Comparison of ENCODE assay signal across 8 cellular contexts in genomic region chr4:57109847-57110634, GRCh38. TPM values are rescaled to one million over a fixed set of nuclear protein-coding genes. Genes with fewer than 3 reads are reported as not detected.
DNase-seq lines count a peak whose midpoint lies in the region; ATAC-seq and TF ChIP-seq lines count a peak whose summit lies in the region.

TSS of gene IGFBP7 (minus strand) at chr4:57110385. CDS start at chr4:57110351, 34 bp downstream.

- H3K27me3 ChIP-seq in fibroblast of lung (ENCODE audit: control insufficient read depth, insufficient read depth, low read length) = no peaks in the 10 kb centered on the region
- H3K27me3 ChIP-seq in muscle layer of duodenum (ENCODE audit: low read depth, low read length) = no peaks in the 10 kb centered on the region
- H3K27me3 ChIP-seq in aorta (ENCODE audit: control insufficient read depth in 1 of 2, insufficient read depth in 2 of 2, low read length in 1 of 2) = no peaks in the 10 kb centered on the region

- H3K27ac ChIP-seq in fibroblast of lung (ENCODE audit: insufficient read depth, low read length) = peak within 1 kb of the TSS; percentile 87
- H3K27ac ChIP-seq in muscle layer of duodenum (ENCODE audit: low read length) = peak within 1 kb of the TSS; percentile 95
- peak within 1 kb of the TSS; percentile 81 to 96 for H3K27ac ChIP-seq in aorta (ENCODE audit: low read depth in 1 of 2, low read length in 2 of 2)

- peaks cover 38% of the 10 kb centered on the region for H3K79me2 ChIP-seq in fibroblast of lung (ENCODE audit: control insufficient read depth, insufficient read depth, low read length)

- peak within 1 kb of the TSS; percentile 88 for H2AFZ ChIP-seq in fibroblast of lung (ENCODE audit: low read length)

- peak within 1 kb of the TSS; percentile 65 for H3K4me3 Mint-ChIP-seq in activated naive CD4-positive, alpha-beta T cell treated with anti-CD3 and anti-CD28 coated beads for 36 hours

- peaks cover 11% of the 10 kb centered on the region for H3K4me1 Mint-ChIP-seq in activated naive CD4-positive, alpha-beta T cell treated with anti-CD3 and anti-CD28 coated beads for 36 hours (ENCODE audit: low read depth)

- H3K9me3 Mint-ChIP-seq in activated naive CD4-positive, alpha-beta T cell treated with anti-CD3 and anti-CD28 coated beads for 36 hours = no peaks in the 10 kb centered on the region

- 0% methylated on average over 46 to 101 of the region's 101 CpGs for WGBS in aorta, 2 donors

- H3K27me3 Mint-ChIP-seq in activated naive CD4-positive, alpha-beta T cell treated with anti-CD3 and anti-CD28 coated beads for 36 hours (ENCODE audit: low read depth) = peaks cover 58% of the 10 kb centered on the region

- peak; percentile 11 for DNase-seq in activated naive CD4-positive, alpha-beta T cell treated with anti-CD3 and anti-CD28 coated beads for 36 hours
- DNase-seq in activated naive CD4-positive, alpha-beta T cell (lab: John Stamatoyannopoulos, UW) = no peak
- peak in 1 of 2 donors; percentile 55 for DNase-seq in fibroblast of lung (ENCODE audit: low read depth in 2 of 2)
- peak; percentile 80 to 91 for DNase-seq in aorta
- DNase-seq in NCI-H1105 (lab: John Stamatoyannopoulos, UW) = no peak

- H3K4me3 ChIP-seq in WI38 (ENCODE audit: low read depth, low read length) (peak within 1 kb of the TSS; percentile 89), fibroblast of lung (replicated peaks in 1 of 4; ENCODE audit: control extremely low read depth in 1 of 4, insufficient read depth in 1 of 4, low read depth in 3 of 4, low read length in 4 of 4) (peak within 1 kb of the TSS; percentile 58 to 64 (median 60)), muscle layer of duodenum (ENCODE audit: low read depth in 1 of 2, low read length in 2 of 2) (peak within 1 kb of the TSS; percentile 69 to 89), aorta (ENCODE audit: low read length in 2 of 2) (peak within 1 kb of the TSS; percentile 71 to 79)

- H3K36me3 ChIP-seq in fibroblast of lung (ENCODE audit: control insufficient read depth, insufficient read depth, low read length) (no peaks in the 10 kb centered on the region), muscle layer of duodenum (ENCODE audit: control insufficient read depth in 1 of 2, insufficient read depth in 2 of 2, low read length in 2 of 2) (no peaks in the 10 kb centered on the region), aorta (ENCODE audit: control insufficient read depth in 1 of 2, insufficient read depth in 2 of 2, low read length in 1 of 2) (no peaks in the 10 kb centered on the region)

- peak within 1 kb of the TSS; percentile 78 for H3K9ac ChIP-seq in fibroblast of lung (ENCODE audit: insufficient read depth, low read length)

- H3K27ac Mint-ChIP-seq in activated naive CD4-positive, alpha-beta T cell treated with anti-CD3 and anti-CD28 coated beads for 36 hours = no peak within 1 kb of the TSS

- H3K4me1 ChIP-seq in fibroblast of lung (ENCODE audit: control insufficient read depth, extremely low read depth, insufficient read depth, low read length) (peaks cover 10% of the 10 kb centered on the region), muscle layer of duodenum (ENCODE audit: control insufficient read depth in 1 of 2, insufficient read depth in 2 of 2, low read length in 2 of 2) (peaks cover 0 to 13% of the 10 kb centered on the region in 2 donors), aorta (ENCODE audit: control insufficient read depth in 1 of 2, insufficient read depth in 2 of 2, low read length in 2 of 2) (peaks cover 0 to under 1% of the 10 kb centered on the region in 2 donors)

- intact Hi-C loops in activated naive CD4-positive, alpha-beta T cell treated with anti-CD3 and anti-CD28 coated beads for 36 hours (cut with micrococcal nuclease) = no loop called here
- intact Hi-C loops in aorta (cut with DNase I) = loop anchor here (2.0 to 10.0 kb wide), 4 partner anchors 37 to 195 kb away; no protein-coding TSS in a partner anchor

- peak within 1 kb of the TSS; percentile 94 for H3K4me2 ChIP-seq in fibroblast of lung (ENCODE audit: extremely low read depth, insufficient read depth, low read length)

- no peak for TF ChIP-seq CTCF in WI38 (IDR thresholded peaks at IDR 0.05; ENCODE audit: low read depth, low read length)
- TF ChIP-seq CTCF in fibroblast of lung (conservative IDR thresholded peaks at IDR 0.05 in 1 of 2, IDR thresholded peaks at IDR 0.05 in 1 of 2; ENCODE audit: low read depth in 1 of 2, low read length in 2 of 2) = no peak

- ATAC-seq in HG03378 (IDR thresholded peaks at IDR 0.05; ENCODE audit: unreplicated experiment) (peak; percentile 17), aorta (ENCODE audit: low FRiP score) (peak; percentile 90)

- no peaks in the 10 kb centered on the region for H4K20me1 ChIP-seq in fibroblast of lung (ENCODE audit: control insufficient read depth, extremely low read depth, insufficient read depth, low read length)

- CTCF ChIA-PET in activated naive CD4-positive, alpha-beta T cell treated with anti-CD3 and anti-CD28 coated beads for 36 hours (lab: Charles Lee) = interaction anchor here (0.6 to 0.8 kb wide), 2 partner anchors 57 to 203 kb away, joined by 3 read pairs; no protein-coding TSS in a partner anchor

- H3K9me3 ChIP-seq in fibroblast of lung (ENCODE audit: control insufficient read depth, insufficient read depth, low read depth, low read length) = no peaks in the 10 kb centered on the region
- H3K9me3 ChIP-seq in muscle layer of duodenum (ENCODE audit: control insufficient read depth in 1 of 2, low read length in 2 of 2) = no peaks in the 10 kb centered on the region
- H3K9me3 ChIP-seq in aorta (ENCODE audit: control insufficient read depth, low read length) = no peaks in the 10 kb centered on the region

- H3K36me3 Mint-ChIP-seq in activated naive CD4-positive, alpha-beta T cell treated with anti-CD3 and anti-CD28 coated beads for 36 hours (ENCODE audit: low read depth) = no peaks in the 10 kb centered on the region

RNA-seq across cellular contexts. Expression of gene IGFBP7, which starts in this region (rescaled TPM):
- total RNA-seq in activated naive CD4-positive, alpha-beta T cell treated with anti-CD3 and anti-CD28 coated beads for 36 hours = under 1 TPM in 1 of 2 experiments, not detected in 1; 0.17 TPM
- total RNA-seq in fibroblast of lung (54.8 and 108 TPM in 2 replicates), aorta (1,000 to 10,000 TPM; 2,521 to 2,714 TPM)
- polyA plus RNA-seq in fibroblast of lung (75.3 and 793 TPM in 2 replicates), aorta (1,000 to 10,000 TPM; 2,886 to 5,050 TPM)
- 60.8 and 564 TPM in 2 replicates for polyA plus RNA-seq in fibroblast of lung (2012)
- polyA minus RNA-seq in fibroblast of lung (ENCODE audit: low replicate concordance) = 2.7 and 51.2 TPM in 2 replicates

Comparison
In these comparisons a context has a peak if more than half of its experiments do, and no peak if none do; other contexts are left out.
1. RNA of gene IGFBP7 (total RNA-seq): 2,521 to 2,714 TPM in aorta and 54.8 to 108 TPM in fibroblast of lung; 0.17 TPM in activated naive CD4-positive, alpha-beta T cell treated with anti-CD3 and anti-CD28 coated beads for 36 hours; every median in the first group is over 10 times any median in the second.
2. RNA of gene IGFBP7 (total RNA-seq): 2,521 to 2,714 TPM in aorta; 54.8 to 108 TPM in fibroblast of lung; every median in the first group is over 10 times any median in the second.
3. Peak in DNase-seq in activated naive CD4-positive, alpha-beta T cell treated with anti-CD3 and anti-CD28 coated beads for 36 hours; RNA of the gene not detected or under 1 TPM.
4. DNase-seq: peak in aorta (2 of 2); none in activated naive CD4-positive, alpha-beta T cell (0 of 4) and NCI-H1105 (single experiment).
5. Peak in every context shown above with its lines, with median percentiles within 50 percentile points of each other: H3K4me3 ChIP-seq and H3K27ac ChIP-seq.